ENCODE assay signal across 8 cellular contexts in the genomic region with DNA sequence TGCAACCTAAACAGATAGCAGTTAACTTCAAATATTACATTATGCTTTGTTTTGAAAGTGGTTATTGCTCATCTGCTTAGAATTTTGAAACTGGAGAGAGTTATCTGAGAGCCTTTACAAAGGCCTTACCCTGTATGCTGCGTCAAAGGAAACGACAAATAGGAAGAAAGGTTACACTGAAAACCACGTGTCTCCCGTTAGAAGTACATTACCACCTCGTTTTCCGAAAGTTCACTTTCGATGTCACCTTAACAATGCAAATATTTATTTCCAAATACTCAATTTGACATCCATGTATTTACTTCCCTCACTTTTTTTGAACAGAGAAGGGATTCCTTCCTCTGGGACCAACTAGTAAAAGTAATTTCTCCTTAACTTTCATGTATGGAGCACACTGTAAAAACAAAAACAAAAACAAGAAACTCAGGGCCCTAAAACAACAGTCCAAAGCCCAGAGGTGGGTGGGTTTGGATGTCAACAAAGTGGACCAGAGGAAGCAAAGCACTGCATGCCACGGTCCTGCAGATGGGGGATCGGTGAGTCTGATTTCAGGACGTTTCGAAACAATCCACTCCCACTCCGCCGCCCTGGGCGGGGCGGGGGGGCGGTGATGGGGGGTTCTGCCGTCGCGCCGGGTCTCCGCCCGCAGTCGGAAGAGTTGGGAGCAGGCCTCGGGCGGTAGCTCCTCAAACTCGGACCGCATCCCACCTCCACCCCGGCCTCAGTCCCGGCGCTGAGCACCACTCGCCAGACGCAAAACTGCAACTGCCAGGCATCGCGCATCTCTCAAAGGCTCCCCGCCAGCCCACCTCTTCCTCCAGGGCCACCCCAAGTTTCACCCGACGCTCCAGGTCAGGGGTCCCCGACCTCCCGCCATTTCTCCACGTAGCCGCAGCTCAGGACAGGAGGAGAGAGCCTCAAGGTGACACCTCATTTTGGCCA. TPM values are rescaled to one million over a fixed set of nuclear protein-coding genes. Genes with fewer than 3 reads are reported as not detected.
DNase-seq lines count a peak whose midpoint lies in the region; ATAC-seq and TF ChIP-seq lines count a peak whose summit lies in the region.

No MANE protein-coding gene starts in this region.

- TF ChIP-seq EP300 in ovary (IDR thresholded peaks at IDR 0.05): no peak

- peak overlapping the region; percentile 92 for H3K27ac Mint-ChIP-seq in glutamatergic neuron (ENCODE audit: unreplicated experiment)

- H3K9me3 ChIP-seq in BE2C (no peaks in the 10 kb centered on the region), SJCRH30 (replicated peaks) (no peaks in the 10 kb centered on the region), ovary (no peaks in the 10 kb centered on the region)

- peak; percentile 16 for ATAC-seq in GM19023 (IDR thresholded peaks at IDR 0.05; ENCODE audit: unreplicated experiment)
- ATAC-seq in HG03457 (IDR thresholded peaks at IDR 0.05; ENCODE audit: unreplicated experiment): peak; percentile 1

- peak overlapping the region; percentile 96 for H3K4me3 Mint-ChIP-seq in glutamatergic neuron (ENCODE audit: unreplicated experiment)

- peaks cover 13% of the 10 kb centered on the region for H3K36me3 ChIP-seq in BE2C
- H3K36me3 ChIP-seq in SJCRH30: peaks cover 2% of the 10 kb centered on the region; the same call in 1 of the 2 replicates
- H3K36me3 ChIP-seq in ovary: no peaks in the 10 kb centered on the region

- H3K4me1 ChIP-seq in BE2C: peaks cover 13% of the 10 kb centered on the region
- H3K4me1 ChIP-seq in SJCRH30: peaks cover 12% of the 10 kb centered on the region; the same call in 1 of the 2 replicates
- peaks cover 4% of the 10 kb centered on the region for H3K4me1 ChIP-seq in ovary (ENCODE audit: insufficient read depth)

- TF ChIP-seq CTCF in BE2C (IDR thresholded peaks at IDR 0.05; ENCODE audit: low read depth, low read length) (no peak), glutamatergic neuron (IDR thresholded peaks at IDR 0.05; ENCODE audit: partially characterized antibody, unreplicated experiment) (no peak), ovary (IDR thresholded peaks at IDR 0.05) (no peak)

- H3K4me3 ChIP-seq in BE2C (ENCODE audit: low read depth, low read length) (peak overlapping the region; percentile 91), SJCRH30 (peak overlapping the region; percentile 92), ovary (peak overlapping the region; percentile 93)

- H3K27me3 Mint-ChIP-seq in glutamatergic neuron (ENCODE audit: unreplicated experiment): peaks cover 10% of the 10 kb centered on the region

- H3K27ac ChIP-seq in SJCRH30 (peak overlapping the region; percentile 79), ovary (peak overlapping the region; percentile 89)

- H3K36me3 Mint-ChIP-seq in glutamatergic neuron (ENCODE audit: unreplicated experiment): peaks cover 4% of the 10 kb centered on the region

- 0 to 1% (median 1%) methylated on average over 41 of the region's 41 CpGs for WGBS in ovary, 3 donors

- peak; percentile 8 for TF ChIP-seq POLR2A in ovary (IDR thresholded peaks at IDR 0.05)

- H3K27me3 ChIP-seq in BE2C (no peaks in the 10 kb centered on the region), SJCRH30 (no peaks in the 10 kb centered on the region), ovary (no peaks in the 10 kb centered on the region)

- intact Hi-C loops in ovary (cut with DNase I): loop anchor here in 3 of 4 donors (5.0 to 10.0 kb wide), 3 partner anchors 146 to 396 kb away; a partner anchor contains a TSS

- H3K4me1 Mint-ChIP-seq in glutamatergic neuron (ENCODE audit: low read depth, unreplicated experiment): peaks cover 15% of the 10 kb centered on the region

- DNase-seq in BE2C (peak; percentile 60), SJCRH30 (peak; percentile 56 to 62), glutamatergic neuron (peak; percentile 51), ovary (peak; percentile 56 to 79 (median 73)), ureter (ENCODE audit: low spot score) (peak; percentile 67)
- peak; percentile 69 for DNase-seq in activated naive CD4-positive, alpha-beta T cell treated with anti-CD3 and anti-CD28 coated beads, Interleukin-2, amount 50 U/mL, for 16 hours

- peaks cover 4% of the 10 kb centered on the region for H3K9me3 Mint-ChIP-seq in glutamatergic neuron (ENCODE audit: unreplicated experiment)

RNA-seq across cellular contexts. Expression of a gene that starts 0.8 kb away (rescaled TPM):
- 24.6 TPM for polyA plus RNA-seq in BE2C (2012; ENCODE audit: insufficient read depth, insufficient read length, low read depth)
- 39.6 and 47.4 TPM in 2 replicates for total RNA-seq in SJCRH30 (2014; rRNA removed; shearing (Covaris generic))
- 31.9 TPM for total RNA-seq in glutamatergic neuron (ENCODE audit: unreplicated experiment)
- 10 to 100 TPM; 23.6 to 44.2 (median 29.8) TPM for total RNA-seq in ovary
- 10 to 100 TPM; 25.3 to 39.5 TPM for polyA plus RNA-seq in ovary
- total RNA-seq in ureter: 60.5 TPM

RNA-seq across cellular contexts. Expression of a gene that starts 10.2 kb away (rescaled TPM):
- not detected for polyA plus RNA-seq in BE2C (2012; ENCODE audit: insufficient read depth, insufficient read length, low read depth)
- 0.06 and 0.08 TPM in 2 replicates for total RNA-seq in SJCRH30 (2014; rRNA removed; shearing (Covaris generic))
- total RNA-seq in glutamatergic neuron (ENCODE audit: unreplicated experiment) (0.59 TPM), ovary (1 to 10 TPM; 1.7 to 3.2 (median 2.4) TPM), ureter (3.3 TPM)
- polyA plus RNA-seq in ovary: under 1 TPM; 0.70 to 0.87 TPM

Comparison
In these comparisons a context has a peak if more than half of its experiments do, and no peak if none do; other contexts are left out.
1. Peak in every context shown above with its lines: DNase-seq, ATAC-seq, H3K4me3 ChIP-seq and H3K27ac ChIP-seq.